Comparison of ENCODE assay signal across 32 cellular contexts in the genomic region with DNA sequence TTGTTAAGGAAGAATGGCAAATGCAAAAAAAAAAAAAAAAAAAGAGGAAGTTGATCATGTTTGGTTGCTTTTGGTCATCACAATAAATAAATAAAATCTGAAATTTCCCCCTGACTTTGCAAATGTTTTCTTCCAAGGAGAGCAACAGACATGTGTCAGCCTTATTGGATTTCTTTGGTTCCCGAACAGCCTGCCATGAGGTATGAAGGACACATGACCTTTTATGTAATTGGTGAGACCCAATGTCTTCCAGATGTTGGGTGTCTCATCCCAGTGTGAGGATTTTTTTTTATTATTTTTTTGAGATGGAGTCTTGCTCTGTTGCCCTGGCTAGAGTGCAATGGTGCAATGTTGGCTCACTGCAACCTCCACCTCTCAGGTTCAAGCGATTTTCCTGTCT.
"Had no signal": no experiment of that assay in that cellular context is flagged by ENCODE, and none has a peak within 500 bp of the region (broad histone marks: within the 10 kb centered on the region; RNA-seq: fewer than 3 reads in every experiment).

No MANE protein-coding gene starts in this region.

- H3K4me3 Mint-ChIP-seq: activated B cell treated with CpG ODN at 0.5 μM for 24 hours; activated CD8-positive, alpha-beta T cell treated with anti-CD3 and anti-CD28 coated beads for 36 hours; activated naive CD4-positive, alpha-beta T cell treated with anti-CD3 and anti-CD28 coated beads, Interleukin-2, amount 10 ng/mL, durations not matched to agents 7 days and 5 days; activated naive CD8-positive, alpha-beta T cell treated with anti-CD3 and anti-CD28 coated beads, Interleukin-2, amount 10 ng/mL, durations not matched to agents 7 days and 5 days; activated T-helper 1 cell treated with anti-CD3 and anti-CD28 coated beads, Interleukin-12 subunit alpha, Interleukin-12 subunit beta, Interleukin-2, Interleukin-4 antibody, amounts not matched to agents 30 ng/mL and 10 ng/mL and 1 ng/mL, durations not matched to agents 14 hours and 24 hours and 36 hours; brain; endodermal cell; T-helper 17 cell; T-helper 2 cell treated with Interferon-gamma antibody and Interleukin-4, amounts not matched to agents 5 μg/mL and 100 μg/mL, for 36 hours had no signal

- ATAC-seq: activated CD4-positive, CD25-positive, alpha-beta regulatory T cell treated with anti-CD3 and anti-CD28 coated beads, Interleukin-2, amount 50 U/mL, for 24 hours; activated CD8-positive, alpha-beta T cell treated with anti-CD3 and anti-CD28 coated beads for 36 hours; activated naive CD4-positive, alpha-beta T cell treated with anti-CD3 and anti-CD28 coated beads, Interleukin-2, amount 50 U/mL, for 72 hours; esophagus mucosa; T-helper 17 cell had no signal

- H3K4me1 Mint-ChIP-seq: activated naive CD4-positive, alpha-beta T cell treated with anti-CD3 and anti-CD28 coated beads, Interleukin-2, amount 10 ng/mL, durations not matched to agents 7 days and 5 days had no signal

- H3K9me3 Mint-ChIP-seq: activated B cell treated with CpG ODN at 0.5 μM for 24 hours; activated CD8-positive, alpha-beta T cell treated with anti-CD3 and anti-CD28 coated beads for 36 hours; activated naive CD4-positive, alpha-beta T cell treated with anti-CD3 and anti-CD28 coated beads, Interleukin-2, amount 10 ng/mL, durations not matched to agents 7 days and 5 days; activated naive CD4-positive, alpha-beta T cell treated with anti-CD3 and anti-CD28 coated beads, Interleukin-2, amount 50 U/mL, for 72 hours; activated naive CD8-positive, alpha-beta T cell treated with anti-CD3 and anti-CD28 coated beads, Interleukin-2, amount 10 ng/mL, durations not matched to agents 7 days and 5 days; activated T-helper 1 cell treated with anti-CD3 and anti-CD28 coated beads, Interleukin-12 subunit alpha, Interleukin-12 subunit beta, Interleukin-2, Interleukin-4 antibody, amounts not matched to agents 30 ng/mL and 10 ng/mL and 1 ng/mL, durations not matched to agents 14 hours and 24 hours and 36 hours; endodermal cell; T-helper 2 cell treated with Interferon-gamma antibody and Interleukin-4, amounts not matched to agents 5 μg/mL and 100 μg/mL, for 36 hours had no signal

- DNase-seq: activated B cell treated with CpG ODN at 0.5 μM for 24 hours; activated CD4-positive, alpha-beta T cell treated with anti-CD3 and anti-CD28 coated beads for 48 hours; activated CD4-positive, alpha-beta T cell treated with anti-CD3 and anti-CD28 coated beads, Interleukin-2, amount 50 U/mL, for 1 hour; activated CD4-positive, alpha-beta T cell treated with anti-CD3 and anti-CD28 coated beads, Interleukin-2, amount 50 U/mL, for 48 hours; activated CD8-positive, alpha-beta memory T cell treated with anti-CD3 and anti-CD28 coated beads for 24 hours; activated CD8-positive, alpha-beta T cell treated with anti-CD3 and anti-CD28 coated beads for 36 hours; activated gamma-delta T cell; activated naive CD4-positive, alpha-beta T cell; activated naive CD4-positive, alpha-beta T cell treated with anti-CD3 and anti-CD28 coated beads, Interleukin-2, amount 10 ng/mL, durations not matched to agents 7 days and 5 days; activated naive CD8-positive, alpha-beta T cell treated with anti-CD3 and anti-CD28 coated beads, Interleukin-2, amount 10 ng/mL, durations not matched to agents 7 days and 5 days; activated T-cell treated with anti-CD3 and anti-CD28 coated beads, Interleukin-2, amount 50 U/mL, for 1 hour; activated T-cell treated with anti-CD3 and anti-CD28 coated beads, Interleukin-2, amount 50 U/mL, for 48 hours; central memory CD4-positive, alpha-beta T cell; cerebellar nuclear complex; colonic mucosa; effector CD8-positive, alpha-beta T cell; endodermal cell; foreskin fibroblast; head of caudate nucleus; hippocampal formation; T-helper 17 cell; T1000; WERI-Rb-1 had no signal

- H3K27ac Mint-ChIP-seq: activated B cell treated with CpG ODN at 0.5 μM for 24 hours; activated CD8-positive, alpha-beta T cell treated with anti-CD3 and anti-CD28 coated beads for 36 hours; activated naive CD4-positive, alpha-beta T cell treated with anti-CD3 and anti-CD28 coated beads, Interleukin-2, amount 10 ng/mL, durations not matched to agents 7 days and 5 days; activated naive CD8-positive, alpha-beta T cell treated with anti-CD3 and anti-CD28 coated beads, Interleukin-2, amount 10 ng/mL, durations not matched to agents 7 days and 5 days; activated T-helper 1 cell treated with anti-CD3 and anti-CD28 coated beads, Interleukin-12 subunit alpha, Interleukin-12 subunit beta, Interleukin-2, Interleukin-4 antibody, amounts not matched to agents 30 ng/mL and 10 ng/mL and 1 ng/mL, durations not matched to agents 14 hours and 24 hours and 36 hours; brain; endodermal cell; T-helper 17 cell; T-helper 2 cell treated with Interferon-gamma antibody and Interleukin-4, amounts not matched to agents 5 μg/mL and 100 μg/mL, for 36 hours had no signal

- H3K4me3 ChIP-seq: ascending aorta, breast epithelium, cardiac muscle cell, colonic mucosa had no signal

- H3K36me3 Mint-ChIP-seq: brain had no signal

- H3K27me3 Mint-ChIP-seq: activated B cell treated with CpG ODN at 0.5 μM for 24 hours; activated CD8-positive, alpha-beta T cell treated with anti-CD3 and anti-CD28 coated beads for 36 hours; activated naive CD4-positive, alpha-beta T cell treated with anti-CD3 and anti-CD28 coated beads, Interleukin-2, amount 10 ng/mL, durations not matched to agents 7 days and 5 days; activated naive CD8-positive, alpha-beta T cell treated with anti-CD3 and anti-CD28 coated beads, Interleukin-2, amount 10 ng/mL, durations not matched to agents 7 days and 5 days; brain; T-helper 17 cell had no signal
